ENCODE assay signal across 9 cellular contexts in the genomic region with DNA sequence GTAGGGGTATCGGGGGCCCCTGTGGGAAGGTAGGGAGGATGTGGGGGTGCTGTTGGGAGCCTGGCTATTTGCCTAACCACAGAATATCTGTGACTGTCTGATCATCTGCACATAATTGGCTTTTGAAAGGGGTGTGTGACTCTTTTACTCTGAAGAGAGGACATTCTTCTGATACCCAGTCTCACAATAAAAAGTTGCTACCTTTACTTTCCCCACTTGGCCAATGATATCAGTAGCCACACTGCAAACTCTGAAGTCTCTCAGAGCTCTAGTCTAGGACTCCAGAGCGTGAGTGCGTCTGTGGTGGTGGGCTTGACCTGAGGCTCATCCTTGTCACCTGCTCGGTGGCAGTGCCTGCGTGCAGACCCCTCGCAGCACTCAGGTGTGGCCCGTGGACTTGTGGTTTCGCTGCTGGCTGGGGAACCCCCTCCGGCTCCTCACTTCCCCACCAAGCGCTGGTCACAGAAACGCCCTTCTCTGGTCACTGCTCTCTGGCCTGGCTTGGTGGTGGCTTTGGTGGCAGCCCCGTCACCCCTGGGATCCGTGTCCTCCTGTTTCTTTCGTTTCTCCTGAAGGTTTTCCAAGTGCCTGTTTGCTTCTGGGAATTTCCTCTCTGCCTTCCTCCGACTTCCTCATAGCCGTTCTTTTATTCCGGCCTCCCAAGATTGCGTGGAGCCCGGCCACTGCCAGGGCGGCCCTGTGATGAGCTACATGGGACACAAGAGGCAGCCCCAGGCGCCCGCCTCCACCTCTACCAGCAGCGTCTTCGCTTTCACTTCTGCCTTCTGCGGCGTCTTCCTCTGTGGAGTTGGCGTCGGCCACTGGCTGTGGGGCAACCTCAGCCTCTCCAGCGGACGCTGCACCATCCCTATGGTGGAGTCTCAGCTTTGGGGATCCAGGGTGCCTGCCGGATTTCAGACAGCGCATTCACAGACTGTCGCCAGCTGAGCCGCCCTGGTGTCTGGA.
A peak's percentile ranks its signal among the peaks of the same experiment; 100 is the strongest.
DNase-seq lines count a peak whose midpoint lies in the region; ATAC-seq lines count a peak whose summit lies in the region.
"Had no signal": no experiment of that assay in that cellular context is flagged by ENCODE, and none has a peak within 500 bp of the region (broad histone marks: within the 10 kb centered on the region; RNA-seq: fewer than 3 reads in every experiment).

No MANE protein-coding gene starts in this region.

- H3K4me3 Mint-ChIP-seq in naive B cell = peak overlapping the region in 7 of 8 donors; percentile 47 to 91 (median 60)

- peak overlapping the region in 4 of 6 donors; percentile 54 to 97 (median 84) for H3K27ac Mint-ChIP-seq in naive B cell

- DNase-seq in NOMO-1 treated with DMSO at 0.1 percent for 48 hours (lab: John Stamatoyannopoulos, UW; ENCODE audit: unreplicated experiment) (peak; percentile 89), naive B cell (peak; percentile 3), T-helper 1 cell (no peak), NCI-H446 (lab: John Stamatoyannopoulos, UW) (no peak), NCI-H524 (lab: John Stamatoyannopoulos, UW) (no peak)
- no peak for DNase-seq in stimulated activated CD4-positive, alpha-beta T cell treated with anti-CD3 and anti-CD28 coated beads, Interleukin-12 subunit alpha, Interleukin-12 subunit beta, amount 100 ng/mL, for 4 hours
- DNase-seq: HCEC 1CT had no signal

- no peaks in the 10 kb centered on the region for H3K9me3 Mint-ChIP-seq in naive B cell

- peaks cover 19 to 25% (median 24%) of the 10 kb centered on the region in 3 donors for H3K4me1 Mint-ChIP-seq in naive B cell

- H3K36me3 Mint-ChIP-seq in naive B cell = no peaks in the 10 kb centered on the region

- ATAC-seq in GM18858 (IDR thresholded peaks at IDR 0.05; ENCODE audit: unreplicated experiment) = peak; percentile 66
- ATAC-seq in GM21619 (IDR thresholded peaks at IDR 0.05; ENCODE audit: unreplicated experiment) = peak; percentile 75
- ATAC-seq in naive B cell (ENCODE audit: low read depth in 2 of 2) = peak; percentile 66 to 67

- H3K27me3 Mint-ChIP-seq in naive B cell = no peaks in the 10 kb centered on the region

Comparison
In these comparisons a context has a peak if more than half of its experiments do, and no peak if none do; other contexts are left out.
1. DNase-seq: peak in NOMO-1 treated with DMSO at 0.1 percent for 48 hours (single experiment) and naive B cell (single experiment); none in stimulated activated CD4-positive, alpha-beta T cell treated with anti-CD3 and anti-CD28 coated beads, Interleukin-12 subunit alpha, Interleukin-12 subunit beta, amount 100 ng/mL, for 4 hours (single experiment), T-helper 1 cell (0 of 5), NCI-H446 (0 of 2) and NCI-H524 (0 of 2).
2. Peak in every context shown above with its lines, with median percentiles within 50 percentile points of each other: ATAC-seq.